In genomic region chr16:23865853-23866252, GRCh38 we compare ENCODE assay signal across 20 cellular contexts. TPM values are rescaled to one million over a fixed set of nuclear protein-coding genes. Genes with fewer than 3 reads are reported as not detected.
DNase-seq lines count a peak whose midpoint lies in the region; ATAC-seq and TF ChIP-seq lines count a peak whose summit lies in the region.
"Had no signal": no experiment of that assay in that cellular context is flagged by ENCODE, and none has a peak within 500 bp of the region (broad histone marks: within the 10 kb centered on the region; RNA-seq: fewer than 3 reads in every experiment).

No MANE protein-coding gene starts in this region.

- no peaks in the 10 kb centered on the region for H3K27me3 ChIP-seq in BLaER1
- no peaks in the 10 kb centered on the region for H3K27me3 ChIP-seq in CD8-positive, alpha-beta T cell (ENCODE audit: insufficient read depth, low read length)
- H3K27me3 ChIP-seq: adrenal gland, dorsolateral prefrontal cortex, Peyer's patch, sigmoid colon had no signal

- H3K4me1 Mint-ChIP-seq in CD8-positive, alpha-beta T cell (ENCODE audit: low read depth) = peaks cover 84% of the 10 kb centered on the region
- peaks cover 61% of the 10 kb centered on the region for H3K4me1 Mint-ChIP-seq in T-helper 17 cell

- no peaks in the 10 kb centered on the region for H3K9me3 Mint-ChIP-seq in CD8-positive, alpha-beta T cell

- H3K4me2 ChIP-seq in BLaER1 = peak overlapping the region; percentile 4; the same call in 1 of the 2 replicates
- H3K4me2 ChIP-seq: KMS-11 had no signal

- no peak overlapping the region for H3K9ac ChIP-seq in BLaER1
- H3K9ac ChIP-seq: KMS-11, parathyroid adenoma had no signal

- H4K20me1 ChIP-seq in BLaER1 = no peaks in the 10 kb centered on the region

- no peaks in the 10 kb centered on the region for H3K27me3 Mint-ChIP-seq in CD8-positive, alpha-beta T cell (ENCODE audit: low read depth)
- H3K27me3 Mint-ChIP-seq in T-helper 17 cell = no peaks in the 10 kb centered on the region

- peaks cover 6% of the 10 kb centered on the region for H3K36me3 Mint-ChIP-seq in CD8-positive, alpha-beta T cell
- H3K36me3 Mint-ChIP-seq in T-helper 17 cell (ENCODE audit: low read depth) = no peaks in the 10 kb centered on the region

- no peaks in the 10 kb centered on the region for H3K9me3 ChIP-seq in BLaER1
- H3K9me3 ChIP-seq in CD8-positive, alpha-beta T cell (ENCODE audit: low read length) = no peaks in the 10 kb centered on the region
- H3K9me3 ChIP-seq in T-helper 17 cell (ENCODE audit: control insufficient read depth, low read length, poor library complexity, severe bottlenecking) = no peaks in the 10 kb centered on the region
- H3K9me3 ChIP-seq: adrenal gland, left ventricle myocardium inferior, Peyer's patch, sigmoid colon had no signal

- H3K27ac Mint-ChIP-seq in CD8-positive, alpha-beta T cell = peak overlapping the region; percentile 86
- H3K27ac Mint-ChIP-seq in T-helper 17 cell = peak overlapping the region; percentile 63

- H3K4me3 Mint-ChIP-seq in CD8-positive, alpha-beta T cell = peak overlapping the region; percentile 4
- H3K4me3 Mint-ChIP-seq in T-helper 17 cell = peak overlapping the region; percentile 12

- H3K27ac ChIP-seq in BLaER1 = peak overlapping the region; percentile 52; the same call in 1 of the 2 replicates
- no peak overlapping the region for H3K27ac ChIP-seq in CD8-positive, alpha-beta T cell (ENCODE audit: low read depth, low read length)
- H3K27ac ChIP-seq: adrenal gland, dorsolateral prefrontal cortex, KMS-11, left ventricle myocardium inferior, parathyroid adenoma, sigmoid colon had no signal

- H3K4me1 ChIP-seq in BLaER1 = peaks cover 72% of the 10 kb centered on the region
- peaks cover 68% of the 10 kb centered on the region for H3K4me1 ChIP-seq in CD8-positive, alpha-beta T cell (ENCODE audit: insufficient read depth, low read length)
- H3K4me1 ChIP-seq: adrenal gland, left ventricle myocardium inferior, parathyroid adenoma had no signal

- POLR2A ChIA-PET in CD8-positive, alpha-beta T cell (lab: Charles Lee) = no interaction called here

- CTCF ChIA-PET in CD8-positive, alpha-beta T cell (lab: Charles Lee) = no interaction called here

- no peak overlapping the region for H3K4me3 ChIP-seq in BLaER1
- H3K4me3 ChIP-seq in CD8-positive, alpha-beta T cell (ENCODE audit: low read depth, low read length) = no peak overlapping the region
- H3K4me3 ChIP-seq: adrenal gland, dorsolateral prefrontal cortex, left ventricle myocardium inferior, Peyer's patch, sigmoid colon had no signal

- TF ChIP-seq CTCF in CD8-positive, alpha-beta T cell (IDR thresholded peaks at IDR 0.05) = no peak

- DNase-seq in CD8-positive, alpha-beta T cell = no peak
- DNase-seq in T-helper 17 cell (no peak), iPS-NIHi7 (ENCODE audit: extremely low spot score) (peak; percentile 22), activated gamma-delta T cell (lab: John Stamatoyannopoulos, UW) (no peak)
- DNase-seq: activated CD4-positive, alpha-beta T cell treated with anti-CD3 and anti-CD28 coated beads, Interleukin-2, amount 50 U/mL, for 4 hours; activated T-cell treated with anti-CD3 and anti-CD28 coated beads, Interleukin-2, amount 50 U/mL, for 48 hours; adrenal gland; dorsolateral prefrontal cortex; left ventricle myocardium inferior; NCI-H1105; Peyer's patch; sigmoid colon; stimulated activated CD4-positive, alpha-beta T cell treated with anti-CD3 and anti-CD28 coated beads, Interleukin-1b, Interleukin-23, amount 100 ng/mL, for 48 hours had no signal

- ATAC-seq in CD8-positive, alpha-beta T cell = no peak
- ATAC-seq in T-helper 17 cell (no peak), GM18517 (IDR thresholded peaks at IDR 0.05; ENCODE audit: unreplicated experiment) (no peak), GM19452 (IDR thresholded peaks at IDR 0.05; ENCODE audit: unreplicated experiment) (no peak)
- ATAC-seq: SK-N-SH treated with all-trans-retinoic acid at 6 μM for 48 hours had no signal

- no peaks in the 10 kb centered on the region for H3K36me3 ChIP-seq in BLaER1
- no peaks in the 10 kb centered on the region for H3K36me3 ChIP-seq in CD8-positive, alpha-beta T cell (ENCODE audit: insufficient read depth, low read length)
- H3K36me3 ChIP-seq: adrenal gland, left ventricle myocardium inferior, Peyer's patch, sigmoid colon had no signal

- intact Hi-C loops in CD8-positive, alpha-beta T cell (cut with DNase I, micrococcal nuclease) = loop anchor here in 1 of 2 experiments (2.0 kb wide), 1 partner anchor 29 kb away; no protein-coding TSS in a partner anchor

RNA-seq across cellular contexts. Expression of gene PRKCB, which starts 30.1 kb away (rescaled TPM):
- total RNA-seq in CD8-positive, alpha-beta T cell = 10 to 100 TPM; 62.8 to 64.4 TPM
- 100 to 1,000 TPM; 122 to 137 TPM for total RNA-seq in T-helper 17 cell
- total RNA-seq: bronchial epithelial cell had no signal
